In genomic region chr2:172038604-172039003, GRCh38 we compare ENCODE assay signal across 1 cellular context.
TF ChIP-seq lines count a peak whose summit lies in the region.

No MANE protein-coding gene starts in this region.

TF ChIP-seq in IMR-90, 13 proteins besides CTCF, POLR2A, EP300 and RAD21:
- TF ChIP-seq ELK1 (IDR thresholded peaks at IDR 0.05; ENCODE audit: borderline replicate concordance, low read depth, low read length) (no peak), CHD1 (IDR thresholded peaks at IDR 0.05; ENCODE audit: low read depth, low read length) (no peak), NFE2L2 (IDR thresholded peaks at IDR 0.05; ENCODE audit: low read depth, low read length) (no peak), BHLHE40 (IDR thresholded peaks at IDR 0.05; ENCODE audit: low read depth, low read length) (no peak), MAFK (IDR thresholded peaks at IDR 0.05; ENCODE audit: low read depth, low read length) (no peak), FOS (IDR thresholded peaks at IDR 0.05; ENCODE audit: low read depth, low read length) (no peak), RFX5 (IDR thresholded peaks at IDR 0.05; ENCODE audit: low read depth, low read length) (no peak)
